ENCODE assay signal across 8 cellular contexts in the genomic region with DNA sequence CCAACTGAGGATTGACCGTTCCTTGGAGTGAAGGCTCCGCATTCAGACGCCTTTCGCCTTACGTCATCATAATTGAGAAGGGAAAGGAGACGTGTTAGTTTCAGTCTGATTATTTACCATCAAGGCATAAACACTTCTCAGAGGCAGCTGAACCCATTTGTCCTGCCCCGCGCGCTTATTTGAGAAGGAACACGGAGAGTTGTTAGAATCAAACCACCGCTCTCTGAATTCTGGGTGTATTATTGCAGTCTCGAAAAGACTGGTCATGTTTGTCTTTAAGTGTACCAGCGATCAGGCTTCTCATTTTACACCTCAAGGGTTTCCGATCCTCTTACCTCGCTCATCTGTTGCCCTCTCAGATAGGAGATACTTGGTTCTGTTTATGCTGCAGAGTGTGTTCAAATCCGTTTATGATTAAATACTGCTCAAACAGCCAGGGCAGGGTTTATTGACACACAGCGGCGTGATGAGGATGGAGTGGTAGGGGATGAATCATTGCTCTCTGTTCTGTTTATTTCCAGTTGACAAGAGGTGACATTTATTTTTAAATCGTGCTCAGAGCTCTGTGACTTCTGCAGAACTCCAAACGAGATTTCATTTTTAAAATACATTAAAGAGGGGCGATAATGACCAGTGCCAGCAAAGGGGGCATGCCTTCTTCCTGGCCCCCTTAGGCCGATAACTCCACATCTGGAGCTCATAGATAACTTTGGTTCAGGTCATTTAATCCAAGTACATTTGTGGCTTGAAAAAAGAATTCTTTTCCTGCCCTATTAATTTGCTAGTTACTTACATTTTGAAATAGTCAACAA.
A peak's percentile ranks its signal among the peaks of the same experiment; 100 is the strongest.
DNase-seq lines count a peak whose midpoint lies in the region; ATAC-seq lines count a peak whose summit lies in the region.

No MANE protein-coding gene starts in this region.

- in situ Hi-C loops in KBM-7 (cut with MboI; ENCODE audit: low pct_unique_long_range_greater_than_20kb, low sequenced_read_pairs), result no loop called here

- peak; percentile 63 for DNase-seq in EL
- peak; percentile 56 for DNase-seq in NCI-H2227 (lab: John Stamatoyannopoulos, UW; ENCODE audit: unreplicated experiment)
- DNase-seq in epidermal melanocyte (ENCODE audit: insufficient read length, low spot score), result peak; percentile 71
- peak; percentile 25 for DNase-seq in stromal cell of bone marrow (ENCODE audit: low read depth)
- no peak for DNase-seq in KBM-7
- no peak for DNase-seq in foreskin melanocyte
- no peak for DNase-seq in central memory CD4-positive, alpha-beta T cell

- ATAC-seq in GM21576 (IDR thresholded peaks at IDR 0.05; ENCODE audit: unreplicated experiment), result peak; percentile 45

Comparison
In these comparisons a context has a peak if more than half of its experiments do, and no peak if none do; other contexts are left out.
1. DNase-seq: peak in EL (single experiment), NCI-H2227 (single experiment), epidermal melanocyte (single experiment) and stromal cell of bone marrow (single experiment); none in KBM-7 (single experiment), foreskin melanocyte (single experiment) and central memory CD4-positive, alpha-beta T cell (single experiment).